20 cellular contexts compared by ENCODE assay signal in genomic region chr7:135368416-135369186, GRCh38.
"Had no signal": no experiment of that assay in that cellular context is flagged by ENCODE, and none has a peak within 500 bp of the region (broad histone marks: within the 10 kb centered on the region; RNA-seq: fewer than 3 reads in every experiment).

No MANE protein-coding gene starts in this region.

- H3K27me3 ChIP-seq: adrenal gland, right lobe of liver, spleen, tibial artery, uterus had no signal

- H3K4me3 ChIP-seq: adrenal gland, right lobe of liver, spleen, tibial artery, uterus had no signal

- H3K27ac ChIP-seq: adrenal gland, right lobe of liver, spleen, tibial artery, uterus had no signal

- H3K9me3 ChIP-seq: adrenal gland, right lobe of liver, spleen, tibial artery, uterus had no signal

- DNase-seq: activated CD4-positive, alpha-beta T cell treated with anti-CD3 and anti-CD28 coated beads, Interleukin-2, amount 10 ng/mL, durations not matched to agents 7 days and 5 days; activated CD4-positive, CD25-positive, alpha-beta regulatory T cell; activated CD8-positive, alpha-beta memory T cell treated with anti-CD3 and anti-CD28 coated beads for 24 hours; activated naive CD4-positive, alpha-beta T cell treated with anti-CD3 and anti-CD28 coated beads, Interleukin-2, amount 50 U/mL, for 16 hours; adrenal gland; central memory CD4-positive, alpha-beta T cell; cortex of kidney; effector CD8-positive, alpha-beta T cell; glutamatergic neuron; immature natural killer cell; occipital lobe; right lobe of liver; spleen; stimulated activated CD4-positive, alpha-beta T cell treated with anti-CD3 and anti-CD28 coated beads, Interleukin-1b, Interleukin-23, amount 100 ng/mL, for 48 hours; tibial artery; uterus had no signal

- H3K36me3 ChIP-seq: adrenal gland, right lobe of liver, uterus had no signal

- H3K4me1 ChIP-seq: tibial artery, uterus had no signal

- ATAC-seq: left lobe of liver; natural killer cell treated with Interleukin-12 subunit alpha and Interleukin-12 subunit beta and Interleukin-15 and Interleukin-18, amount 100 ng/mL, for 72 hours; right lobe of liver; stimulated activated memory B cell treated with anti-CD40 and anti-IgM and Interleukin-4, amounts not matched to agents 10 μg/mL and 1 μg/mL and 100 μg/mL, for 72 hours had no signal

- FAIRE-seq: TTC549 had no signal
